Comparison of ENCODE assay signal across 1 cellular context in the genomic region with DNA sequence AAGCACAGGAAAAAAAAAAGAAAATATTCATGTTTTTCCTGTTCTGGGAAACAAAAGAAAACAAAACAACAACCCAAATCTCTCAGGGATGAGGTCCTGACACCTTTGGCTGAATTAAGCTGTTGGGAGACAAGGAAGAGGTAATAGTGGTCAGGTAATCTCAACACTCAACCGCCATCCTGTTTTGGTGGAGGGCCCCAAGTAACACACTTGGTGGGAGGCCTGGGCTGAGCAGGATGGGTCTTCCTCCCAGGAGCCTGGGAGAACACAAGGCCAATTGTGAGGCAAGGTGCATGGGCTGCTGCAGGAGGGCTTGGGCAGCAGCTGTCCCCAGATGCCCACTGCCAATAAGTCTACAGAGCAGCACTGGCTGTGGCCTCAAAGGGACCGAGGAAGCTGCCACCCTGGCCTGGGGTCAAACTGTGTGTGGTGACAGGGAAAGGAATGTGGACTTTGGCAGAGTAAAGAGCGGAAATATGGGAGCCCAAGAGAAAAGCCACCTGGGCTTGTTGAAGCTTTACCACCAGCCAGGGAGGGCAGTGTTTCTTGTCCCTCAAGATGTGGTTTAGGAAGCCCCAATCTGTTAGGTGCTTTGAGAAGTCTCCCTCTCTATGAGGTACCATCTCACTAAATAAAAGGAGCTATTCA.
TF ChIP-seq lines count a peak whose summit lies in the region.

No MANE protein-coding gene starts in this region.

TF ChIP-seq in HepG2, 621 proteins besides CTCF, POLR2A, EP300 and RAD21 (continued from another document and continues in another):
- TF ChIP-seq, protein P1, sequence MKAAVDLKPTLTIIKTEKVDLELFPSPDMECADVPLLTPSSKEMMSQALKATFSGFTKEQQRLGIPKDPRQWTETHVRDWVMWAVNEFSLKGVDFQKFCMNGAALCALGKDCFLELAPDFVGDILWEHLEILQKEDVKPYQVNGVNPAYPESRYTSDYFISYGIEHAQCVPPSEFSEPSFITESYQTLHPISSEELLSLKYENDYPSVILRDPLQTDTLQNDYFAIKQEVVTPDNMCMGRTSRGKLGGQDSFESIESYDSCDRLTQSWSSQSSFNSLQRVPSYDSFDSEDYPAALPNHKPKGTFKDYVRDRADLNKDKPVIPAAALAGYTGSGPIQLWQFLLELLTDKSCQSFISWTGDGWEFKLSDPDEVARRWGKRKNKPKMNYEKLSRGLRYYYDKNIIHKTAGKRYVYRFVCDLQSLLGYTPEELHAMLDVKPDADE (CRISPR knock-in tag; IDR thresholded peaks at IDR 0.05): no peak
- TF ChIP-seq, protein P2, sequence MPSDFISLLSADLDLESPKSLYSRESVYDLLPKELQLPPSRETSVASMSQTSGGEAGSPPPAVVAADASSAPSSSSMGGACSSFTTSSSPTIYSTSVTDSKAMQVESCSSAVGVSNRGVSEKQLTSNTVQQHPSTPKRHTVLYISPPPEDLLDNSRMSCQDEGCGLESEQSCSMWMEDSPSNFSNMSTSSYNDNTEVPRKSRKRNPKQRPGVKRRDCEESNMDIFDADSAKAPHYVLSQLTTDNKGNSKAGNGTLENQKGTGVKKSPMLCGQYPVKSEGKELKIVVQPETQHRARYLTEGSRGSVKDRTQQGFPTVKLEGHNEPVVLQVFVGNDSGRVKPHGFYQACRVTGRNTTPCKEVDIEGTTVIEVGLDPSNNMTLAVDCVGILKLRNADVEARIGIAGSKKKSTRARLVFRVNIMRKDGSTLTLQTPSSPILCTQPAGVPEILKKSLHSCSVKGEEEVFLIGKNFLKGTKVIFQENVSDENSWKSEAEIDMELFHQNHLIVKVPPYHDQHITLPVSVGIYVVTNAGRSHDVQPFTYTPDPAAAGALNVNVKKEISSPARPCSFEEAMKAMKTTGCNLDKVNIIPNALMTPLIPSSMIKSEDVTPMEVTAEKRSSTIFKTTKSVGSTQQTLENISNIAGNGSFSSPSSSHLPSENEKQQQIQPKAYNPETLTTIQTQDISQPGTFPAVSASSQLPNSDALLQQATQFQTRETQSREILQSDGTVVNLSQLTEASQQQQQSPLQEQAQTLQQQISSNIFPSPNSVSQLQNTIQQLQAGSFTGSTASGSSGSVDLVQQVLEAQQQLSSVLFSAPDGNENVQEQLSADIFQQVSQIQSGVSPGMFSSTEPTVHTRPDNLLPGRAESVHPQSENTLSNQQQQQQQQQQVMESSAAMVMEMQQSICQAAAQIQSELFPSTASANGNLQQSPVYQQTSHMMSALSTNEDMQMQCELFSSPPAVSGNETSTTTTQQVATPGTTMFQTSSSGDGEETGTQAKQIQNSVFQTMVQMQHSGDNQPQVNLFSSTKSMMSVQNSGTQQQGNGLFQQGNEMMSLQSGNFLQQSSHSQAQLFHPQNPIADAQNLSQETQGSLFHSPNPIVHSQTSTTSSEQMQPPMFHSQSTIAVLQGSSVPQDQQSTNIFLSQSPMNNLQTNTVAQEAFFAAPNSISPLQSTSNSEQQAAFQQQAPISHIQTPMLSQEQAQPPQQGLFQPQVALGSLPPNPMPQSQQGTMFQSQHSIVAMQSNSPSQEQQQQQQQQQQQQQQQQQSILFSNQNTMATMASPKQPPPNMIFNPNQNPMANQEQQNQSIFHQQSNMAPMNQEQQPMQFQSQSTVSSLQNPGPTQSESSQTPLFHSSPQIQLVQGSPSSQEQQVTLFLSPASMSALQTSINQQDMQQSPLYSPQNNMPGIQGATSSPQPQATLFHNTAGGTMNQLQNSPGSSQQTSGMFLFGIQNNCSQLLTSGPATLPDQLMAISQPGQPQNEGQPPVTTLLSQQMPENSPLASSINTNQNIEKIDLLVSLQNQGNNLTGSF (CRISPR knock-in tag; IDR thresholded peaks at IDR 0.05): no peak
- TF ChIP-seq ZMYM3 (CRISPR knock-in tag; IDR thresholded peaks at IDR 0.05): peak; percentile 84
- TF ChIP-seq KIAA2018 (CRISPR knock-in tag; IDR thresholded peaks at IDR 0.05; ENCODE audit: borderline replicate concordance): no peak
- TF ChIP-seq MBD4 (IDR thresholded peaks at IDR 0.05; ENCODE audit: borderline replicate concordance, low read length): no peak
- TF ChIP-seq ASH2L (IDR thresholded peaks at IDR 0.05; ENCODE audit: insufficient read length, low read depth, low read length): peak; percentile 95
- no peak for TF ChIP-seq FLYWCH1 (CRISPR knock-in tag; IDR thresholded peaks at IDR 0.05)
- TF ChIP-seq ZNF672 (CRISPR knock-in tag; IDR thresholded peaks at IDR 0.05): no peak
- TF ChIP-seq MYNN (CRISPR knock-in tag; IDR thresholded peaks at IDR 0.05; ENCODE audit: low read depth): no peak
- TF ChIP-seq THAP9 (CRISPR knock-in tag; IDR thresholded peaks at IDR 0.05; ENCODE audit: borderline replicate concordance): peak; percentile 62; the same call in 1 of the 2 replicates
- TF ChIP-seq ZNF609 (CRISPR knock-in tag; IDR thresholded peaks at IDR 0.05; ENCODE audit: borderline replicate concordance): peak; percentile 84
- TF ChIP-seq LCORL (IDR thresholded peaks at IDR 0.05): no peak
- peak; percentile 94 for TF ChIP-seq LCORL (CRISPR knock-in tag; IDR thresholded peaks at IDR 0.05)
- TF ChIP-seq NFATC3 (CRISPR knock-in tag; IDR thresholded peaks at IDR 0.05): no peak; the same call in 1 of the 2 replicates
- peak; percentile 99 for TF ChIP-seq TEAD3 (CRISPR knock-in tag; optimal IDR thresholded peaks at IDR 0.05; ENCODE audit: borderline replicate concordance)
- TF ChIP-seq CREB1 (IDR thresholded peaks at IDR 0.05): peak; percentile 64
- peak; percentile 76 for TF ChIP-seq CREB1 (CRISPR knock-in tag; IDR thresholded peaks at IDR 0.05)
- TF ChIP-seq TP53 (CRISPR knock-in tag; conservative IDR thresholded peaks at IDR 0.05): no peak
- TF ChIP-seq ZBTB10 (CRISPR knock-in tag; IDR thresholded peaks at IDR 0.05; ENCODE audit: borderline replicate concordance): no peak
- TF ChIP-seq ZNF737 (CRISPR knock-in tag; IDR thresholded peaks at IDR 0.05; ENCODE audit: borderline replicate concordance): no peak
- TF ChIP-seq KLF6 (CRISPR knock-in tag; IDR thresholded peaks at IDR 0.05): no peak
- peak; percentile 55; the same call in 1 of the 2 replicates for TF ChIP-seq ZBTB21 (CRISPR knock-in tag; IDR thresholded peaks at IDR 0.05)
- TF ChIP-seq ZNF562 (CRISPR knock-in tag; IDR thresholded peaks at IDR 0.05; ENCODE audit: borderline replicate concordance): no peak
- TF ChIP-seq IRX3 (CRISPR knock-in tag; IDR thresholded peaks at IDR 0.05; ENCODE audit: borderline replicate concordance, low read depth): 0 out of 2 replicates have a peak, but pooled peaks have one; percentile 42
